ENCODE assay signal across 30 cellular contexts in genomic region chr3:114365909-114366308, GRCh38.
DNase-seq lines count a peak whose midpoint lies in the region; ATAC-seq and TF ChIP-seq lines count a peak whose summit lies in the region.
"Had no signal": no experiment of that assay in that cellular context is flagged by ENCODE, and none has a peak within 500 bp of the region (broad histone marks: within the 10 kb centered on the region; RNA-seq: fewer than 3 reads in every experiment).

No MANE protein-coding gene starts in this region.

- no peak for TF ChIP-seq RAD21 in neural cell (conservative IDR thresholded peaks at IDR 0.05)

- ATAC-seq in HG02870 (IDR thresholded peaks at IDR 0.05; ENCODE audit: unreplicated experiment): no peak
- ATAC-seq in HG02840 (IDR thresholded peaks at IDR 0.05; ENCODE audit: low FRiP score, unreplicated experiment): no peak
- ATAC-seq: activated naive CD4-positive, alpha-beta T cell treated with anti-CD3 and anti-CD28 coated beads, Interleukin-2, amount 50 U/mL, for 72 hours; foreskin keratinocyte; HCT116; K562; stimulated activated effector memory CD8-positive, alpha-beta T cell treated with anti-CD3 and anti-CD28 coated beads, Interleukin-12 subunit alpha, Interleukin-12 subunit beta, amount 100 ng/mL, for 72 hours had no signal

- no peak overlapping the region for H3K4me3 ChIP-seq in neural cell (ENCODE audit: low read length)
- H3K4me3 ChIP-seq: BLaER1 treated with 17β-estradiol and CSF1 and Interleukin-3, amounts not matched to agents 10 nM and 100 nM; esophagus muscularis mucosa; heart left ventricle; K562; lower lobe of right lung; tibial nerve had no signal

- H3K27me3 ChIP-seq in neural cell (ENCODE audit: insufficient read depth, low read depth, low read length): no peaks in the 10 kb centered on the region
- H3K27me3 ChIP-seq: BLaER1 treated with 17β-estradiol and CSF1 and Interleukin-3, amounts not matched to agents 10 nM and 100 nM; esophagus muscularis mucosa; foreskin keratinocyte; heart left ventricle; tibial nerve had no signal

- no peaks in the 10 kb centered on the region for H3K9me3 ChIP-seq in neural cell (ENCODE audit: low read length)
- H3K9me3 ChIP-seq: BLaER1 treated with 17β-estradiol and CSF1 and Interleukin-3, amounts not matched to agents 10 nM and 100 nM; esophagus muscularis mucosa; heart left ventricle; lower lobe of right lung; SK-N-SH; tibial nerve had no signal

- no peak overlapping the region for H3K4me2 ChIP-seq in neural cell (ENCODE audit: low read length)
- H3K4me2 ChIP-seq: BLaER1 treated with 17β-estradiol and CSF1 and Interleukin-3, amounts not matched to agents 10 nM and 100 nM; SK-N-SH had no signal

- no peak overlapping the region for H3K4me3 Mint-ChIP-seq in chondrocyte (ENCODE audit: unreplicated experiment)
- H3K4me3 Mint-ChIP-seq: activated B cell treated with CpG ODN at 0.5 μM for 24 hours; dendritic cell treated with granulocyte-macrophage colony-stimulating factor and Interleukin-4, amounts not matched to agents 40 ng/mL and 50 ng/mL, for 4 days; naive B cell; stimulated activated effector memory CD8-positive, alpha-beta T cell treated with anti-CD3 and anti-CD28 coated beads, Interleukin-12 subunit alpha, Interleukin-12 subunit beta, amount 100 ng/mL, for 72 hours; T-helper 1 cell treated with Interleukin-12 subunit alpha and Interleukin-12 subunit beta and Interleukin-4 antibody, amounts not matched to agents 30 μg/mL and 1 μg/mL, for 36 hours had no signal

- H3K79me2 ChIP-seq in neural cell (replicated peaks; ENCODE audit: insufficient read depth, low read length): no peaks in the 10 kb centered on the region

- no peaks in the 10 kb centered on the region for H3F3A ChIP-seq in neural cell (ENCODE audit: insufficient read depth, low read length, poor library complexity, severe bottlenecking)

- peak overlapping the region; percentile 18 for H3K27ac ChIP-seq in neural cell (ENCODE audit: low read length)
- H3K27ac ChIP-seq: BLaER1 treated with 17β-estradiol and CSF1 and Interleukin-3, amounts not matched to agents 10 nM and 100 nM; foreskin keratinocyte; lower lobe of right lung had no signal

- H3K4me1 Mint-ChIP-seq in chondrocyte (ENCODE audit: low read depth): peaks cover 37% of the 10 kb centered on the region
- H3K4me1 Mint-ChIP-seq: naive B cell; stimulated activated effector memory CD8-positive, alpha-beta T cell treated with anti-CD3 and anti-CD28 coated beads, Interleukin-12 subunit alpha, Interleukin-12 subunit beta, amount 100 ng/mL, for 72 hours had no signal

- no peak overlapping the region for H2AFZ ChIP-seq in neural cell (ENCODE audit: low read depth, low read length)

- no peak overlapping the region for H3K9ac ChIP-seq in neural cell (ENCODE audit: low read length)
- H3K9ac ChIP-seq: BLaER1 treated with 17β-estradiol and CSF1 and Interleukin-3, amounts not matched to agents 10 nM and 100 nM; SK-N-SH had no signal

- H3K9me3 Mint-ChIP-seq in chondrocyte (ENCODE audit: low read depth): no peaks in the 10 kb centered on the region
- H3K9me3 Mint-ChIP-seq: activated B cell treated with CpG ODN at 0.5 μM for 24 hours; activated naive CD4-positive, alpha-beta T cell treated with anti-CD3 and anti-CD28 coated beads, Interleukin-2, amount 50 U/mL, for 72 hours; dendritic cell treated with granulocyte-macrophage colony-stimulating factor and Interleukin-4, amounts not matched to agents 40 ng/mL and 50 ng/mL, for 4 days; naive B cell; stimulated activated effector memory CD8-positive, alpha-beta T cell treated with anti-CD3 and anti-CD28 coated beads, Interleukin-12 subunit alpha, Interleukin-12 subunit beta, amount 100 ng/mL, for 72 hours; T-helper 1 cell treated with Interleukin-12 subunit alpha and Interleukin-12 subunit beta and Interleukin-4 antibody, amounts not matched to agents 30 μg/mL and 1 μg/mL, for 36 hours had no signal

- TF ChIP-seq CTCF in chondrocyte (IDR thresholded peaks at IDR 0.05) (no peak), neural cell (IDR thresholded peaks at IDR 0.05; ENCODE audit: poor library complexity, severe bottlenecking) (no peak)

- no peaks in the 10 kb centered on the region for H3K27me3 Mint-ChIP-seq in chondrocyte (ENCODE audit: low read depth)
- H3K27me3 Mint-ChIP-seq: activated B cell treated with CpG ODN at 0.5 μM for 24 hours; dendritic cell treated with granulocyte-macrophage colony-stimulating factor and Interleukin-4, amounts not matched to agents 40 ng/mL and 50 ng/mL, for 4 days; naive B cell had no signal

- H3K9me2 ChIP-seq in neural cell (ENCODE audit: insufficient read depth, low read length): no peaks in the 10 kb centered on the region
- H3K9me2 ChIP-seq: SK-N-SH had no signal

- no peak for TF ChIP-seq EP300 in neural cell (conservative IDR thresholded peaks at IDR 0.05; ENCODE audit: poor library complexity, severe bottlenecking)

- DNase-seq in DMS53 (lab: John Stamatoyannopoulos, UW) (peak; percentile 65), NCI-H2029 (lab: John Stamatoyannopoulos, UW) (peak; percentile 57), chondrocyte (ENCODE audit: low spot score) (no peak), SKM-1 treated with dmso at 0.1 percent for 144 hours (lab: John Stamatoyannopoulos, UW; ENCODE audit: unreplicated experiment) (no peak)
- DNase-seq: activated B cell treated with CpG ODN at 0.5 μM for 24 hours; activated CD4-positive, alpha-beta T cell treated with anti-CD3 and anti-CD28 coated beads, Interleukin-2, amount 50 U/mL, for 1 hour; activated effector memory CD4-positive, alpha-beta T cell treated with Interleukin-2 at 50 U/mL for 16 hours; activated T-cell treated with anti-CD3 and anti-CD28 coated beads, Interleukin-2, amount 50 U/mL, for 1 hour; central memory CD4-positive, alpha-beta T cell; foreskin keratinocyte; heart left ventricle; lower lobe of right lung; midbrain; naive B cell; NCI-H1417; OCI-M1; SK-N-SH; stimulated activated CD4-positive, alpha-beta T cell treated with anti-CD3 and anti-CD28 coated beads, Interleukin-15, amount 100 ng/mL, for 24 hours had no signal

- H3K27ac Mint-ChIP-seq in chondrocyte (ENCODE audit: unreplicated experiment): peak overlapping the region; percentile 3
- H3K27ac Mint-ChIP-seq: activated B cell treated with CpG ODN at 0.5 μM for 24 hours; activated naive CD4-positive, alpha-beta T cell treated with anti-CD3 and anti-CD28 coated beads, Interleukin-2, amount 50 U/mL, for 72 hours; dendritic cell treated with granulocyte-macrophage colony-stimulating factor and Interleukin-4, amounts not matched to agents 40 ng/mL and 50 ng/mL, for 4 days; naive B cell; stimulated activated effector memory CD8-positive, alpha-beta T cell treated with anti-CD3 and anti-CD28 coated beads, Interleukin-12 subunit alpha, Interleukin-12 subunit beta, amount 100 ng/mL, for 72 hours; T-helper 1 cell treated with Interleukin-12 subunit alpha and Interleukin-12 subunit beta and Interleukin-4 antibody, amounts not matched to agents 30 μg/mL and 1 μg/mL, for 36 hours had no signal

- no peaks in the 10 kb centered on the region for H4K20me1 ChIP-seq in neural cell (ENCODE audit: insufficient read depth)
- H4K20me1 ChIP-seq: BLaER1 treated with 17β-estradiol and CSF1 and Interleukin-3, amounts not matched to agents 10 nM and 100 nM had no signal

- H3K36me3 Mint-ChIP-seq in chondrocyte (ENCODE audit: low read depth): no peaks in the 10 kb centered on the region
- H3K36me3 Mint-ChIP-seq: activated naive CD4-positive, alpha-beta T cell treated with anti-CD3 and anti-CD28 coated beads, Interleukin-2, amount 50 U/mL, for 72 hours; stimulated activated effector memory CD8-positive, alpha-beta T cell treated with anti-CD3 and anti-CD28 coated beads, Interleukin-12 subunit alpha, Interleukin-12 subunit beta, amount 100 ng/mL, for 72 hours had no signal

- H3K36me3 ChIP-seq in neural cell (ENCODE audit: insufficient read depth, low read length): no peaks in the 10 kb centered on the region
- H3K36me3 ChIP-seq: BLaER1 treated with 17β-estradiol and CSF1 and Interleukin-3, amounts not matched to agents 10 nM and 100 nM; esophagus muscularis mucosa; heart left ventricle; lower lobe of right lung; tibial nerve had no signal

TF ChIP-seq in neural cell, 6 proteins besides CTCF, POLR2A, EP300 and RAD21:
- TF ChIP-seq SMC3 (conservative IDR thresholded peaks at IDR 0.05; ENCODE audit: poor library complexity) (no peak), TAF1 (IDR thresholded peaks at IDR 0.05; ENCODE audit: low read depth) (no peak), POLR2AphosphoS5 (IDR thresholded peaks at IDR 0.05) (no peak), EZH2 (IDR thresholded peaks at IDR 0.05; ENCODE audit: borderline replicate concordance, insufficient read depth, low read length, poor library complexity, severe bottlenecking) (no peak), MXI1 (conservative IDR thresholded peaks at IDR 0.05; ENCODE audit: poor library complexity, severe bottlenecking) (no peak), REST (IDR thresholded peaks at IDR 0.05; ENCODE audit: borderline replicate concordance) (no peak)
TF ChIP-seq in neural cell: peak in this region for 0.

Comparison
In these comparisons a context has a peak if more than half of its experiments do, and no peak if none do; other contexts are left out.
1. DNase-seq: peak in DMS53 (single experiment) and NCI-H2029 (single experiment); none in chondrocyte (single experiment) and SKM-1 treated with dmso at 0.1 percent for 144 hours (single experiment).